In genomic region chr3:61829301-61830110, GRCh38 we compare ENCODE assay signal across 18 cellular contexts.
DNase-seq lines count a peak whose midpoint lies in the region; ATAC-seq and TF ChIP-seq lines count a peak whose summit lies in the region.
"Had no signal": no experiment of that assay in that cellular context is flagged by ENCODE, and none has a peak within 500 bp of the region (broad histone marks: within the 10 kb centered on the region; RNA-seq: fewer than 3 reads in every experiment).

No MANE protein-coding gene starts in this region.

- H3K4ac ChIP-seq in H9 (ENCODE audit: low read depth, low read length), result no peak overlapping the region

- no peak overlapping the region for H2BK20ac ChIP-seq in H9 (ENCODE audit: low read depth, low read length, poor library complexity, severe bottlenecking)

- H2BK120ac ChIP-seq in H9 (ENCODE audit: low read depth, low read length, poor library complexity, severe bottlenecking), result no peak overlapping the region

- CTCF ChIA-PET in T-cell (lab: Charles Lee), result interaction anchor here in 1 of 2 donors (0.6 kb wide), 1 partner anchor 57 kb away, joined by 4 read pairs; no protein-coding TSS in a partner anchor

- WGBS in H9 (ENCODE audit: extremely low coverage, insufficient read length, low lambda C conversion rate), result no CpG with 5 or more reads among the region's 11 CpGs
- WGBS in smooth muscle cell (ENCODE audit: low lambda C conversion rate), result 45% methylated on average over 11 of the region's 11 CpGs

- no peak overlapping the region for H2BK5ac ChIP-seq in H9 (ENCODE audit: insufficient read length, low read length)

- no peak overlapping the region for H3K18ac ChIP-seq in H9 (ENCODE audit: insufficient read length, low read depth, low read length)

- H4K91ac ChIP-seq in H9 (ENCODE audit: insufficient read length, low read depth, low read length), result no peak overlapping the region

- H3K23ac ChIP-seq in H9 (ENCODE audit: insufficient read length, low read depth, low read length), result no peak overlapping the region

- no peak overlapping the region for H2AK5ac ChIP-seq in H9 (ENCODE audit: insufficient read length, low read length)

- no peak overlapping the region for H3K4me3 ChIP-seq in smooth muscle cell
- H3K4me3 ChIP-seq: suprapubic skin had no signal

- H3F3A ChIP-seq in smooth muscle cell (ENCODE audit: low read depth), result no peaks in the 10 kb centered on the region

- peak; percentile 85 for ATAC-seq in left lobe of liver
- ATAC-seq in GM21528 (IDR thresholded peaks at IDR 0.05; ENCODE audit: low FRiP score, unreplicated experiment), result no peak
- ATAC-seq in T-cell (replicated peaks in 1 of 4), result no peak
- ATAC-seq: effector memory CD8-positive, alpha-beta T cell had no signal

- POLR2A ChIA-PET in T-cell (lab: Charles Lee), result no interaction called here

- H3K4me2 ChIP-seq in H9 (ENCODE audit: insufficient read depth, insufficient read length, low read length), result peak overlapping the region; percentile 14
- peak overlapping the region; percentile 22 for H3K4me2 ChIP-seq in smooth muscle cell

- no peak overlapping the region for H3K14ac ChIP-seq in H9 (ENCODE audit: insufficient read depth, low read length)

- DNase-seq in H9 (no peak), chondrocyte (ENCODE audit: low spot score) (no peak), left lobe of liver (ENCODE audit: low spot score) (no peak), smooth muscle cell (lab: John Stamatoyannopoulos, UW; ENCODE audit: unreplicated experiment) (no peak), T-cell (no peak), SKM-1 treated with dmso at 0.1 percent for 144 hours (lab: John Stamatoyannopoulos, UW; ENCODE audit: unreplicated experiment) (no peak)
- DNase-seq in activated CD8-positive, alpha-beta memory T cell treated with anti-CD3 and anti-CD28 coated beads, Interleukin-2, amount 50 U/mL, for 48 hours, result no peak
- DNase-seq: activated CD4-positive, alpha-beta T cell treated with anti-CD3 and anti-CD28 coated beads for 48 hours; activated T-cell treated with anti-CD3 and anti-CD28 coated beads, Interleukin-2, amount 50 U/mL, for 48 hours; effector memory CD8-positive, alpha-beta T cell; naive B cell; NCI-H1417; NCI-H524; small intestine; T-helper 2 cell had no signal

- H2BK12ac ChIP-seq in H9 (ENCODE audit: insufficient read length, low read depth, low read length), result no peak overlapping the region

- H3K27ac Mint-ChIP-seq in H9 (peak overlapping the region; percentile 10 to 69 (median 26); a peak in 5 of 7 replicates), chondrocyte (ENCODE audit: unreplicated experiment) (peak overlapping the region; percentile 47), T-cell (no peak overlapping the region)
- H3K27ac Mint-ChIP-seq: effector memory CD8-positive, alpha-beta T cell; IgD-negative memory B cell; naive B cell had no signal

- H3K9me3 Mint-ChIP-seq in H9 (no peaks in the 10 kb centered on the region), chondrocyte (ENCODE audit: low read depth) (no peaks in the 10 kb centered on the region), T-cell (no peaks in the 10 kb centered on the region)

- H3K56ac ChIP-seq in H9 (ENCODE audit: insufficient read length, low read depth, low read length), result no peak overlapping the region

- no peaks in the 10 kb centered on the region for H3K36me3 ChIP-seq in smooth muscle cell (ENCODE audit: low read depth)
- H3K36me3 ChIP-seq: suprapubic skin had no signal

- no peak overlapping the region for H3K9ac ChIP-seq in H9 (ENCODE audit: extremely low read depth, insufficient read length, low read length)
- no peak overlapping the region for H3K9ac ChIP-seq in smooth muscle cell (ENCODE audit: low read depth)

- peak overlapping the region in 1 of 2 experiments; percentile 13; a peak in 1 of 5 replicates for H3K4me3 Mint-ChIP-seq in H9
- H3K4me3 Mint-ChIP-seq in chondrocyte (ENCODE audit: unreplicated experiment), result no peak overlapping the region
- no peak overlapping the region for H3K4me3 Mint-ChIP-seq in T-cell
- H3K4me3 Mint-ChIP-seq: effector memory CD8-positive, alpha-beta T cell; IgD-negative memory B cell; naive B cell had no signal

- no peak overlapping the region for H2BK15ac ChIP-seq in H9 (ENCODE audit: low read depth, low read length)

- peaks cover 3% of the 10 kb centered on the region for H3K79me1 ChIP-seq in H9 (ENCODE audit: insufficient read depth, low read depth, low read length, poor library complexity, severe bottlenecking)

- no peaks in the 10 kb centered on the region for H3K23me2 ChIP-seq in H9 (ENCODE audit: insufficient read length, low read depth, low read length, poor library complexity, severe bottlenecking)

- H3K79me2 ChIP-seq in H9 (ENCODE audit: insufficient read depth, low read length) (peaks cover 36% of the 10 kb centered on the region; the same call in 1 of the 2 replicates), smooth muscle cell (ENCODE audit: low read depth) (peaks cover 39% of the 10 kb centered on the region)

- H3K9me3 ChIP-seq in H9 (ENCODE audit: control insufficient read depth, low read depth, low read length) (no peaks in the 10 kb centered on the region), smooth muscle cell (replicated peaks; ENCODE audit: low read depth) (no peaks in the 10 kb centered on the region)
- H3K9me3 ChIP-seq: suprapubic skin had no signal

- H3K27ac ChIP-seq in H9 (ENCODE audit: insufficient read length, low read depth, low read length) (no peak overlapping the region), smooth muscle cell (ENCODE audit: low read depth) (peak overlapping the region; percentile 26)
- H3K27ac ChIP-seq: suprapubic skin had no signal

- H3K4me1 ChIP-seq in H9 (ENCODE audit: insufficient read depth, low read length) (peaks cover 16% of the 10 kb centered on the region; the same call in 1 of the 2 replicates), smooth muscle cell (ENCODE audit: low read depth) (peaks cover 8% of the 10 kb centered on the region)

- no peak overlapping the region for H4K8ac ChIP-seq in H9 (replicated peaks; ENCODE audit: insufficient read length, low read depth, low read length)

- H3K27me3 ChIP-seq in H9 (ENCODE audit: insufficient read depth, low read length) (no peaks in the 10 kb centered on the region), smooth muscle cell (ENCODE audit: low read depth) (no peaks in the 10 kb centered on the region)
- H3K27me3 ChIP-seq: suprapubic skin had no signal

- H3K36me3 Mint-ChIP-seq in H9 (ENCODE audit: insufficient read depth in 1 of 3, low read depth in 3 of 3), result peaks cover 0 to 2% (median 0%) of the 10 kb centered on the region in 3 experiments; a peak in 1 of 7 replicates
- no peaks in the 10 kb centered on the region for H3K36me3 Mint-ChIP-seq in chondrocyte (ENCODE audit: low read depth)
- H3K36me3 Mint-ChIP-seq in T-cell, result no peaks in the 10 kb centered on the region
- H3K36me3 Mint-ChIP-seq: naive B cell had no signal

- H4K5ac ChIP-seq in H9 (ENCODE audit: insufficient read length, low read depth, low read length), result no peak overlapping the region

- TF ChIP-seq CTCF in H9 (conservative IDR thresholded peaks at IDR 0.05) (no peak), chondrocyte (IDR thresholded peaks at IDR 0.05) (no peak), smooth muscle cell (IDR thresholded peaks at IDR 0.05; ENCODE audit: borderline replicate concordance, insufficient read depth, poor library complexity, severe bottlenecking) (no peak)

- H3K27me3 Mint-ChIP-seq in H9 (ENCODE audit: low read depth) (no peaks in the 10 kb centered on the region), chondrocyte (ENCODE audit: low read depth) (no peaks in the 10 kb centered on the region), T-cell (no peaks in the 10 kb centered on the region)
- H3K27me3 Mint-ChIP-seq: effector memory CD8-positive, alpha-beta T cell had no signal

- H2AFZ ChIP-seq in H9 (ENCODE audit: low read length) (no peak overlapping the region), smooth muscle cell (ENCODE audit: low read depth) (no peak overlapping the region)

- no peak overlapping the region for H3T11ph ChIP-seq in H9 (ENCODE audit: low read length)

- H4K20me1 ChIP-seq in H9 (ENCODE audit: control insufficient read depth, insufficient read depth, insufficient read length) (no peaks in the 10 kb centered on the region), smooth muscle cell (ENCODE audit: low read depth) (peaks cover 86% of the 10 kb centered on the region)

- H3K4me1 Mint-ChIP-seq in H9 (peaks cover 35 to 41% of the 10 kb centered on the region in 2 experiments), chondrocyte (ENCODE audit: low read depth) (peaks cover 22% of the 10 kb centered on the region), T-cell (no peaks in the 10 kb centered on the region)
- H3K4me1 Mint-ChIP-seq: IgD-negative memory B cell, naive B cell had no signal

Comparison
In these comparisons a context has a peak if more than half of its experiments do, and no peak if none do; other contexts are left out.
1. H3K27ac Mint-ChIP-seq: peak in H9 (3 of 3) and chondrocyte (single experiment); none in T-cell (0 of 2).